In genomic region chr15:52179278-52180195, GRCh38 we compare ENCODE assay signal across 8 cellular contexts. TPM values are rescaled to one million over a fixed set of nuclear protein-coding genes. Genes with fewer than 3 reads are reported as not detected.
A peak's percentile ranks its signal among the peaks of the same experiment; 100 is the strongest.
DNase-seq lines count a peak whose midpoint lies in the region; ATAC-seq and TF ChIP-seq lines count a peak whose summit lies in the region.

No MANE protein-coding gene starts in this region.

- no peaks in the 10 kb centered on the region for H3K27me3 ChIP-seq in CD8-positive, alpha-beta T cell (ENCODE audit: insufficient read depth, low read length)

- peaks cover 16% of the 10 kb centered on the region for H3K4me1 ChIP-seq in CD8-positive, alpha-beta T cell (ENCODE audit: insufficient read depth, low read length)

- H3K27ac ChIP-seq in CD8-positive, alpha-beta T cell (ENCODE audit: low read depth, low read length) = peak overlapping the region; percentile 99

- peak; percentile 84 for ATAC-seq in CD8-positive, alpha-beta T cell
- peak; percentile 84 for ATAC-seq in GM19395 (IDR thresholded peaks at IDR 0.05; ENCODE audit: unreplicated experiment)
- ATAC-seq in HG03521 (IDR thresholded peaks at IDR 0.05; ENCODE audit: unreplicated experiment) = peak; percentile 81

- no peak for TF ChIP-seq CTCF in CD8-positive, alpha-beta T cell (IDR thresholded peaks at IDR 0.05)

- H3K36me3 ChIP-seq in CD8-positive, alpha-beta T cell (ENCODE audit: insufficient read depth, low read length) = no peaks in the 10 kb centered on the region

- H3K4me1 Mint-ChIP-seq in CD8-positive, alpha-beta T cell (ENCODE audit: low read depth) = peaks cover 38% of the 10 kb centered on the region

- peak overlapping the region; percentile 99 for H3K27ac Mint-ChIP-seq in CD8-positive, alpha-beta T cell

- H3K36me3 Mint-ChIP-seq in CD8-positive, alpha-beta T cell = peaks cover 13% of the 10 kb centered on the region

- intact Hi-C loops in CD8-positive, alpha-beta T cell (cut with DNase I, micrococcal nuclease) = loop anchor here (1.0 to 5.0 kb wide), 15 partner anchors 8 to 500 kb away; partner anchors contain the start of genes ATOSA (in 2 of the 2), LEO1 (in 2 of the 2), MAPK6 (in 2 of the 2) and LYSMD2 (in 1 of the 2)

- CTCF ChIA-PET in CD8-positive, alpha-beta T cell (lab: Charles Lee) = interaction anchor here (0.8 to 4.7 kb wide), 7 partner anchors 8 to 48 kb away, joined by 3 to 25 read pairs (median 10); no protein-coding TSS in a partner anchor

- peak; percentile 83 to 92 (median 86) for DNase-seq in CD8-positive, alpha-beta T cell
- DNase-seq in NCI-H774 (lab: John Stamatoyannopoulos, UW) = peak; percentile 85
- DNase-seq in activated CD8-positive, alpha-beta memory T cell treated with anti-CD3 and anti-CD28 coated beads for 1 hour (ENCODE audit: extremely low read depth in 1 of 2, low read depth in 1 of 2) = peak; percentile 53 to 80
- peak; percentile 85 for DNase-seq in effector CD4-positive, alpha-beta T cell
- peak; percentile 69 for DNase-seq in medulla oblongata (ENCODE audit: extremely low spot score)
- peak; percentile 81 for DNase-seq in stimulated activated CD8-positive, alpha-beta memory T cell treated with anti-CD3 and anti-CD28 coated beads, Interleukin-12 subunit alpha, Interleukin-12 subunit beta, amount 100 ng/mL, for 1 hour (ENCODE audit: low read depth)

- H3K9me3 Mint-ChIP-seq in CD8-positive, alpha-beta T cell = no peaks in the 10 kb centered on the region

- H3K4me3 Mint-ChIP-seq in CD8-positive, alpha-beta T cell = peak overlapping the region; percentile 93

- H3K4me3 ChIP-seq in CD8-positive, alpha-beta T cell (ENCODE audit: low read depth, low read length) = peak overlapping the region; percentile 94

- no peaks in the 10 kb centered on the region for H3K27me3 Mint-ChIP-seq in CD8-positive, alpha-beta T cell (ENCODE audit: low read depth)

- no peaks in the 10 kb centered on the region for H3K9me3 ChIP-seq in CD8-positive, alpha-beta T cell (ENCODE audit: low read length)

- POLR2A ChIA-PET in CD8-positive, alpha-beta T cell (lab: Charles Lee) = interaction anchor here (0.6 to 3.0 kb wide), 24 partner anchors 9 to 1824 kb away, joined by 3 to 24 read pairs (median 5); partner anchors contain the start of genes ATOSA, BCL2L10, GABPB1 and LEO1

RNA-seq across cellular contexts. Expression of gene GNB5, which starts 11.7 kb away (rescaled TPM):
- total RNA-seq in CD8-positive, alpha-beta T cell = 10 to 100 TPM; 83.5 to 92.8 TPM

Comparison
In these comparisons a context has a peak if more than half of its experiments do, and no peak if none do; other contexts are left out.
1. Peak in every context shown above with its lines: DNase-seq, ATAC-seq, H3K4me3 ChIP-seq and H3K27ac ChIP-seq.